Comparison of ENCODE assay signal across 22 cellular contexts in the genomic region with DNA sequence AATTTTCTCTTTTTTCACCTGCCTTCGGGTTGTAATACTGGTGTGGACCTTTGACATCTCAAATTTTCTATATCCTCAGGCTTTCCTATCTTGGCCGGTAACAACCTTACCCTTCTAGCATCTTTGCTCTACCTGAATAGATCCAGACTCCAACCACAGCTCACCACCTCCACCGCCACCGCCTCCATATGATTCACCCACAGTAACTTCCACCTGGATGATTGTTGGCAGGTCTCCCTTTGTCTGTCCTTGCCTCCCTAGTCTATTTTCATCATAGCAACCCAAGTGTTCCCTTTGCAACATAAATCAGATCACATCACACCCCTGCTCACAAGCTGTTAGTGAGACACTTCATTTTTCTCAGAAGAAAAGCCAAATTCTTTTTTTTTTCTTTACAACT.
"Had no signal": no experiment of that assay in that cellular context is flagged by ENCODE, and none has a peak within 500 bp of the region (broad histone marks: within the 10 kb centered on the region; RNA-seq: fewer than 3 reads in every experiment).

No MANE protein-coding gene starts in this region.

- H3K27me3 ChIP-seq: esophagus muscularis mucosa, foreskin keratinocyte, gastroesophageal sphincter, neural progenitor cell, sigmoid colon, stomach, testis, tibial artery had no signal

- H3K4me3 ChIP-seq: esophagus muscularis mucosa, gastroesophageal sphincter, lung, neural progenitor cell, psoas muscle, sigmoid colon, stomach, testis, tibial artery had no signal

- H3K4me1 ChIP-seq: esophagus muscularis mucosa, foreskin keratinocyte, gastroesophageal sphincter, psoas muscle, sigmoid colon, stomach, testis, tibial artery had no signal

- DNase-seq: effector CD8-positive, alpha-beta T cell; endodermal cell; foreskin keratinocyte; glutamatergic neuron; kidney; mesenchymal stem cell; naive thymus-derived CD4-positive, alpha-beta T cell; right cardiac atrium; sigmoid colon; stimulated activated CD4-positive, alpha-beta T cell treated with anti-CD3 and anti-CD28 coated beads, Interleukin-2, amount 100 ng/mL, for 24 hours; stimulated activated CD4-positive, alpha-beta T cell treated with anti-CD3 and anti-CD28 coated beads, Interleukin-4, amount 100 ng/mL, for 24 hours; stimulated activated naive CD4-positive, alpha-beta T cell treated with Interleukin-2 at 50 U/mL for 16 hours; stomach; testis; tibial artery had no signal

- H3K27ac ChIP-seq: esophagus muscularis mucosa, foreskin keratinocyte, gastroesophageal sphincter, neural progenitor cell, psoas muscle, sigmoid colon, stomach, testis, tibial artery had no signal

- H3K36me3 ChIP-seq: esophagus muscularis mucosa, gastroesophageal sphincter, neural progenitor cell, sigmoid colon, stomach, tibial artery had no signal

- H3K4me2 ChIP-seq: neural progenitor cell had no signal

- H3K9me3 ChIP-seq: gastroesophageal sphincter, psoas muscle, sigmoid colon, testis had no signal

- H2AFZ ChIP-seq: neural progenitor cell had no signal

- ATAC-seq: foreskin keratinocyte; gastroesophageal sphincter; left lobe of liver; naive thymus-derived CD4-positive, alpha-beta T cell; psoas muscle; right cardiac atrium; stimulated activated effector memory CD8-positive, alpha-beta T cell treated with anti-CD3 and anti-CD28 coated beads, Interleukin-12 subunit alpha, Interleukin-12 subunit beta, amount 100 ng/mL, for 72 hours had no signal
